In genomic region chr7:2812119-2812487, GRCh38 we compare ENCODE assay signal across 1 cellular context.
TF ChIP-seq lines count a peak whose summit lies in the region.

No MANE protein-coding gene starts in this region.

TF ChIP-seq in HepG2, 621 proteins besides CTCF, POLR2A, EP300 and RAD21:
- TF ChIP-seq TRAFD1 (CRISPR knock-in tag; IDR thresholded peaks at IDR 0.05; ENCODE audit: borderline replicate concordance) = no peak
- no peak for TF ChIP-seq KLF16 (CRISPR knock-in tag; IDR thresholded peaks at IDR 0.05)
- no peak for TF ChIP-seq ZBTB3 (CRISPR knock-in tag; IDR thresholded peaks at IDR 0.05; ENCODE audit: borderline replicate concordance, low read depth)
- TF ChIP-seq ZMYM2 (CRISPR knock-in tag; IDR thresholded peaks at IDR 0.05) = no peak
- no peak for TF ChIP-seq ZNF790 (CRISPR knock-in tag; IDR thresholded peaks at IDR 0.05; ENCODE audit: borderline replicate concordance)
- TF ChIP-seq TBX2 (CRISPR knock-in tag; IDR thresholded peaks at IDR 0.05; ENCODE audit: borderline replicate concordance) = no peak
- TF ChIP-seq TCF7 (IDR thresholded peaks at IDR 0.05; ENCODE audit: low read depth) = no peak
- no peak for TF ChIP-seq ZNF564 (CRISPR knock-in tag; IDR thresholded peaks at IDR 0.05)
- TF ChIP-seq ZSCAN12 (CRISPR knock-in tag; IDR thresholded peaks at IDR 0.05) = no peak
- TF ChIP-seq CBX1 (IDR thresholded peaks at IDR 0.05; ENCODE audit: low read depth) = no peak
- TF ChIP-seq SIN3A (IDR thresholded peaks at IDR 0.05; ENCODE audit: borderline replicate concordance, low read depth, low read length) = no peak
- TF ChIP-seq EHMT2 (IDR thresholded peaks at IDR 0.05; ENCODE audit: borderline replicate concordance, low read depth, low read length) = no peak
- no peak for TF ChIP-seq ZNF703 (CRISPR knock-in tag; IDR thresholded peaks at IDR 0.05; ENCODE audit: borderline replicate concordance)
- no peak for TF ChIP-seq LBX2 (CRISPR knock-in tag; IDR thresholded peaks at IDR 0.05; ENCODE audit: borderline replicate concordance)
- TF ChIP-seq, protein P1, sequence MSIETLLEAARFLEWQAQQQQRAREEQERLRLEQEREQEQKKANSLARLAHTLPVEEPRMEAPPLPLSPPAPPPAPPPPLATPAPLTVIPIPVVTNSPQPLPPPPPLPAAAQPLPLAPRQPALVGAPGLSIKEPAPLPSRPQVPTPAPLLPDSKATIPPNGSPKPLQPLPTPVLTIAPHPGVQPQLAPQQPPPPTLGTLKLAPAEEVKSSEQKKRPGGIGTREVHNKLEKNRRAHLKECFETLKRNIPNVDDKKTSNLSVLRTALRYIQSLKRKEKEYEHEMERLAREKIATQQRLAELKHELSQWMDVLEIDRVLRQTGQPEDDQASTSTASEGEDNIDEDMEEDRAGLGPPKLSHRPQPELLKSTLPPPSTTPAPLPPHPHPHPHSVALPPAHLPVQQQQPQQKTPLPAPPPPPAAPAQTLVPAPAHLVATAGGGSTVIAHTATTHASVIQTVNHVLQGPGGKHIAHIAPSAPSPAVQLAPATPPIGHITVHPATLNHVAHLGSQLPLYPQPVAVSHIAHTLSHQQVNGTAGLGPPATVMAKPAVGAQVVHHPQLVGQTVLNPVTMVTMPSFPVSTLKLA (IDR thresholded peaks at IDR 0.05) = no peak
TF ChIP-seq in HepG2: peak in this region for 0.
